ENCODE assay signal across 10 cellular contexts in the genomic region with DNA sequence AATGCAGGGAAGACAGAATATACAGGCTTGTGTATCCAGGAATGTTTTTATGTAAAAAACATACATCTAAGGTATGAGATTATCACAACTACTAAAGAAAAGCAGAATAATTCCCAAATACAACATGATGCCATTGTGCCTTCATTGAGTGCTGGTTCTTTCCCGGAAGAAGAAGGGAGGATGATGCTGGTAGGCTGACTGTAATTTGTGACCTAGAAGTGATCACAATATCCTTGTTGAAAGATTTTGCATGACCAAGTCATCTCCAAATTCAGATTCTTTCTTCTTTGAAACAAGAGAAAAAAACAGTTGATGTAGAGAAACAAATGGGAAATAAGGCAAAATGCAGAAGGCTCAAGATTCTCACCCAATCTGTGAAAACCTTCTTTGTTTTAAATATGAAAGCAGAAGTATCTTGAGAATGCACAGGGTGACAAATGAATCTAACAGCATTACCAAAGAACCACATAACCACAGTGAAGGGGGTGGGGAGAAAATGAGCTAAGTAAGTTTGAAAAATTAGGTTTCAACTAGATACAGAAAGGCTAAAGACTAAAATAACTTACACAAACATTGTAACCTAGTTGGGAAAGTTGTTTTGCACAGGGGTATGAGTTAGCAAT. TPM values are rescaled to one million over a fixed set of nuclear protein-coding genes. Genes with fewer than 3 reads are reported as not detected.
DNase-seq lines count a peak whose midpoint lies in the region; ATAC-seq, FAIRE-seq and TF ChIP-seq lines count a peak whose summit lies in the region.
"Had no signal": no experiment of that assay in that cellular context is flagged by ENCODE, and none has a peak within 500 bp of the region (broad histone marks: within the 10 kb centered on the region; RNA-seq: fewer than 3 reads in every experiment).

No MANE protein-coding gene starts in this region.

- H3K9me3 ChIP-seq in aorta (ENCODE audit: control insufficient read depth, low read length) (no peaks in the 10 kb centered on the region), HepG2 (ENCODE audit: low read length) (no peaks in the 10 kb centered on the region)

- H3K4me1 ChIP-seq in aorta (ENCODE audit: control insufficient read depth in 1 of 2, insufficient read depth in 2 of 2, low read length in 2 of 2): no peaks in the 10 kb centered on the region
- H3K4me1 ChIP-seq in HepG2 (ENCODE audit: insufficient read depth, low read length): no peaks in the 10 kb centered on the region

- H3K27ac ChIP-seq in aorta (ENCODE audit: low read depth in 1 of 2, low read length in 2 of 2): no peak overlapping the region
- no peak overlapping the region for H3K27ac ChIP-seq in HepG2 (ENCODE audit: extremely low read length, insufficient read depth, low read length)

- WGBS in aorta, 2 donors: 86 to 93% methylated on average over 1 of the region's 1 CpG
- WGBS in HepG2 (ENCODE audit: low lambda C conversion rate): 100% methylated on average over 1 of the region's 1 CpG

- H3K27me3 ChIP-seq in aorta (ENCODE audit: control insufficient read depth in 1 of 2, insufficient read depth in 2 of 2, low read length in 1 of 2) (no peaks in the 10 kb centered on the region), HepG2 (ENCODE audit: control insufficient read depth in 1 of 2, insufficient read depth in 2 of 2, low read length in 2 of 2) (no peaks in the 10 kb centered on the region)

- CTCF ChIA-PET in WTC11 (lab: Charles Lee): no interaction called here
- CTCF ChIA-PET in HepG2 (lab: Yijun Ruan, JAX; ENCODE audit: low intra/inter-chr PET ratio, low total read pairs): no interaction called here

- no peak for TF ChIP-seq POLR2A in HepG2 (IDR thresholded peaks at IDR 0.05; ENCODE audit: insufficient read depth in 1 of 2, low read depth in 2 of 2, low read length in 2 of 2)

- H3K4me3 Mint-ChIP-seq in WTC11: peak overlapping the region; percentile 30

- peaks cover 22% of the 10 kb centered on the region for H3K4me1 Mint-ChIP-seq in WTC11

- POLR2A ChIA-PET in WTC11 (lab: Charles Lee) (no interaction called here), HepG2 (lab: Yijun Ruan, JAX) (no interaction called here)

- no peak for TF ChIP-seq RAD21 in HepG2 (CRISPR knock-in tag; IDR thresholded peaks at IDR 0.05)

- no TSS peak for BruUV-seq in HepG2 (replicated peaks; lab: Mats Ljungman, UMichigan)

- H3K36me3 ChIP-seq in aorta (ENCODE audit: control insufficient read depth in 1 of 2, insufficient read depth in 2 of 2, low read length in 1 of 2): no peaks in the 10 kb centered on the region
- H3K36me3 ChIP-seq in HepG2 (replicated peaks in 1 of 2; ENCODE audit: control insufficient read depth in 1 of 2, insufficient read depth in 2 of 2, low read length in 2 of 2): peaks cover 3 to 39% of the 10 kb centered on the region in 2 experiments; a peak in 4 of 5 replicates

- H4K20me1 ChIP-seq in HepG2 (ENCODE audit: insufficient read depth, low read length): no peaks in the 10 kb centered on the region

- ATAC-seq in GM19351 (IDR thresholded peaks at IDR 0.05; ENCODE audit: unreplicated experiment) (peak; percentile 84), HG03159 (IDR thresholded peaks at IDR 0.05; ENCODE audit: unreplicated experiment) (peak; percentile 83), WTC11 (peak; percentile 38; the same call in 1 of the 2 replicates), aorta (ENCODE audit: low FRiP score) (no peak), HepG2 (no peak)

- no peak for FAIRE-seq in HepG2 (lab: Jason Lieb, UNC)
- FAIRE-seq: keratinocyte had no signal

- H2AFZ ChIP-seq in HepG2 (ENCODE audit: low read length): no peak overlapping the region

- H3K27me3 Mint-ChIP-seq in WTC11 (ENCODE audit: low read depth): no peaks in the 10 kb centered on the region

- intact Hi-C loops in aorta (cut with DNase I) (no loop called here), HepG2 (cut with micrococcal nuclease; ENCODE audit: unreplicated experiment) (no loop called here)

- H3K27ac Mint-ChIP-seq in WTC11: peak overlapping the region; percentile 91

- no peaks in the 10 kb centered on the region for H3K9me3 Mint-ChIP-seq in WTC11

- no peak overlapping the region for H3K4me3 ChIP-seq in AG10803 (ENCODE audit: low read length)
- H3K4me3 ChIP-seq in aorta (ENCODE audit: low read length in 2 of 2): no peak overlapping the region
- no peak overlapping the region for H3K4me3 ChIP-seq in HepG2 (replicated peaks in 1 of 3; ENCODE audit: insufficient read depth in 1 of 3, low read depth in 2 of 3, low read length in 3 of 3)

- no peak overlapping the region for H3K9ac ChIP-seq in HepG2 (ENCODE audit: insufficient read depth, low read depth, low read length)

- in situ Hi-C loops in HepG2 (cut with HindIII; ENCODE audit: extremely low pct_ligation_motif_present, low pct_unique_long_range_greater_than_20kb): no loop called here

- DNase-seq in AG10803 (ENCODE audit: low read depth) (peak; percentile 70), WTC11 (ENCODE audit: low spot score) (no peak), HuH-7 (ENCODE audit: low spot score) (no peak), LoVo (ENCODE audit: low spot score) (no peak), aorta (no peak), HepG2 (ENCODE audit: low spot score) (no peak)
- DNase-seq: T1000 had no signal

- TF ChIP-seq CTCF in AG10803 (conservative IDR thresholded peaks at IDR 0.05; ENCODE audit: low read length) (no peak), WTC11 (IDR thresholded peaks at IDR 0.05) (no peak), HepG2 (CRISPR knock-in tag; IDR thresholded peaks at IDR 0.05) (no peak)

- no peak overlapping the region for H3K4me2 ChIP-seq in HepG2 (ENCODE audit: low read depth, low read length)

- H3K79me2 ChIP-seq in HepG2 (ENCODE audit: insufficient read depth, low read length): no peaks in the 10 kb centered on the region

- H3K36me3 Mint-ChIP-seq in WTC11: peaks cover 13% of the 10 kb centered on the region

- no peak for TF ChIP-seq EP300 in HepG2 (IDR thresholded peaks at IDR 0.05; ENCODE audit: low read depth in 2 of 2, low read length in 2 of 2)
- TF ChIP-seq EP300 in HepG2 (CRISPR knock-in tag; IDR thresholded peaks at IDR 0.05; ENCODE audit: borderline replicate concordance): no peak

RNA-seq across cellular contexts. Expression of a gene that starts 20.4 kb away (rescaled TPM):
- 34.3 to 38.2 TPM (median 37.8 TPM) in 3 replicates for total RNA-seq in WTC11 (2021)
- total RNA-seq in aorta: 10 to 100 TPM; 16.0 to 27.9 TPM
- polyA plus RNA-seq in aorta: 1 to 10 TPM; 3.4 to 5.0 TPM
- total RNA-seq in HepG2 (2016; rRNA removed; fragmentation: Illumina TruSeq; extraction: Trizol): 37.3 and 58.2 TPM in 2 replicates
- total RNA-seq in HepG2 (2016; cell fraction: cytosol; rRNA removed; fragmentation: Illumina TruSeq; extraction: Trizol; ENCODE audit: low read depth): 6.8 and 7.0 TPM in 2 replicates
- 37.9 and 58.6 TPM in 2 replicates for total RNA-seq in HepG2 (2016; cell fraction: insoluble cytoplasmic fraction; rRNA removed; fragmentation: Illumina TruSeq; extraction: Trizol)
- 7.8 and 9.1 TPM in 2 replicates for total RNA-seq in HepG2 (2016; cell fraction: membrane; rRNA removed; fragmentation: Illumina TruSeq; extraction: Trizol)
- 72.1 and 72.4 TPM in 2 replicates for total RNA-seq in HepG2 (2016; cell fraction: nucleus; rRNA removed; fragmentation: Illumina TruSeq; extraction: Trizol)
- polyA plus RNA-seq in HepG2 (2011; rRNA removed): 5.2 and 7.2 TPM in 2 replicates
- 1.7 and 2.9 TPM in 2 replicates for polyA plus RNA-seq in HepG2 (2011; cell fraction: cytosol; rRNA removed)
- polyA plus RNA-seq in HepG2 (2011; cell fraction: nucleus; rRNA removed): 9.2 and 10.0 TPM in 2 replicates
- 9.8 and 17.1 TPM in 2 replicates for polyA plus RNA-seq in HepG2 (2012)
- 0.76 and 1.1 TPM in 2 replicates for polyA plus RNA-seq in HepG2 (2016; cell fraction: cytosol; fragmentation: Illumina TruSeq; extraction: Trizol; ENCODE audit: low read depth)
- 28.4 and 33.0 TPM in 2 replicates for polyA plus RNA-seq in HepG2 (2016; cell fraction: insoluble cytoplasmic fraction; fragmentation: Illumina TruSeq; extraction: Trizol; ENCODE audit: low read depth)
- 1.8 and 2.1 TPM in 2 replicates for polyA plus RNA-seq in HepG2 (2016; cell fraction: membrane; fragmentation: Illumina TruSeq; extraction: Trizol; ENCODE audit: low read depth)
- polyA plus RNA-seq in HepG2 (2016; cell fraction: nucleus; fragmentation: Illumina TruSeq; extraction: Trizol; ENCODE audit: insufficient read depth, low read depth): 43.6 and 48.1 TPM in 2 replicates
- 4.1 and 11.9 TPM in 2 replicates for polyA minus RNA-seq in HepG2 (2011; rRNA and poly(A)+ RNA removed; ENCODE audit: low replicate concordance)
- 6.9 and 11.3 TPM in 2 replicates for polyA minus RNA-seq in HepG2 (2011; cell fraction: cytosol; rRNA and poly(A)+ RNA removed)
- 43.0 and 56.7 TPM in 2 replicates for polyA minus RNA-seq in HepG2 (2011; cell fraction: nucleus; rRNA and poly(A)+ RNA removed)

RNA-seq across cellular contexts. Expression of a gene that starts 20.5 kb away (rescaled TPM):
- total RNA-seq in WTC11 (2021) (9.5 to 9.9 TPM (median 9.6 TPM) in 3 replicates), aorta (10 to 100 TPM; 12.6 to 14.4 TPM), HepG2 (2016; rRNA removed; fragmentation: Illumina TruSeq; extraction: Trizol) (14.2 and 18.0 TPM in 2 replicates)
- polyA plus RNA-seq in aorta (10 to 100 TPM in 1 of 2 donors, 1 to 10 TPM in 1; 8.8 to 26.1 TPM), HepG2 (2011; rRNA removed) (11.5 and 14.3 TPM in 2 replicates)
- 3.4 and 3.6 TPM in 2 replicates for total RNA-seq in HepG2 (2016; cell fraction: cytosol; rRNA removed; fragmentation: Illumina TruSeq; extraction: Trizol; ENCODE audit: low read depth)
- 15.5 and 18.5 TPM in 2 replicates for total RNA-seq in HepG2 (2016; cell fraction: insoluble cytoplasmic fraction; rRNA removed; fragmentation: Illumina TruSeq; extraction: Trizol)
- 9.1 and 11.7 TPM in 2 replicates for total RNA-seq in HepG2 (2016; cell fraction: membrane; rRNA removed; fragmentation: Illumina TruSeq; extraction: Trizol)
- total RNA-seq in HepG2 (2016; cell fraction: nucleus; rRNA removed; fragmentation: Illumina TruSeq; extraction: Trizol): 16.7 and 17.1 TPM in 2 replicates
- 4.2 and 6.0 TPM in 2 replicates for polyA plus RNA-seq in HepG2 (2011; cell fraction: cytosol; rRNA removed)
- 10.0 and 12.8 TPM in 2 replicates for polyA plus RNA-seq in HepG2 (2011; cell fraction: nucleus; rRNA removed)
- polyA plus RNA-seq in HepG2 (2012): 9.4 and 9.7 TPM in 2 replicates
- 2.3 and 3.1 TPM in 2 replicates for polyA plus RNA-seq in HepG2 (2016; cell fraction: cytosol; fragmentation: Illumina TruSeq; extraction: Trizol; ENCODE audit: low read depth)
- 16.5 and 19.5 TPM in 2 replicates for polyA plus RNA-seq in HepG2 (2016; cell fraction: insoluble cytoplasmic fraction; fragmentation: Illumina TruSeq; extraction: Trizol; ENCODE audit: low read depth)
- polyA plus RNA-seq in HepG2 (2016; cell fraction: membrane; fragmentation: Illumina TruSeq; extraction: Trizol; ENCODE audit: low read depth): 5.7 and 5.8 TPM in 2 replicates
- polyA plus RNA-seq in HepG2 (2016; cell fraction: nucleus; fragmentation: Illumina TruSeq; extraction: Trizol; ENCODE audit: insufficient read depth, low read depth): 23.0 and 26.3 TPM in 2 replicates
- 2.4 and 8.1 TPM in 2 replicates for polyA minus RNA-seq in HepG2 (2011; rRNA and poly(A)+ RNA removed; ENCODE audit: low replicate concordance)
- polyA minus RNA-seq in HepG2 (2011; cell fraction: cytosol; rRNA and poly(A)+ RNA removed): 3.6 and 4.7 TPM in 2 replicates
- 13.1 and 15.5 TPM in 2 replicates for polyA minus RNA-seq in HepG2 (2011; cell fraction: nucleus; rRNA and poly(A)+ RNA removed)

RNA-seq across cellular contexts. Expression of a gene that starts 39.0 kb away (rescaled TPM):
- total RNA-seq in WTC11 (2021) (not detected in 3 replicates), aorta (not detected), HepG2 (2016; rRNA removed; fragmentation: Illumina TruSeq; extraction: Trizol) (0.35 TPM in 1 of 2 replicates, not detected in the other)
- polyA plus RNA-seq in aorta (not detected), HepG2 (2011; rRNA removed) (not detected in 2 replicates)
- not detected in 2 replicates for total RNA-seq in HepG2 (2016; cell fraction: cytosol; rRNA removed; fragmentation: Illumina TruSeq; extraction: Trizol; ENCODE audit: low read depth)
- 0.30 and 0.87 TPM in 2 replicates for total RNA-seq in HepG2 (2016; cell fraction: insoluble cytoplasmic fraction; rRNA removed; fragmentation: Illumina TruSeq; extraction: Trizol)
- total RNA-seq in HepG2 (2016; cell fraction: membrane; rRNA removed; fragmentation: Illumina TruSeq; extraction: Trizol): 0.56 TPM in 1 of 2 replicates, not detected in the other
- not detected in 2 replicates for total RNA-seq in HepG2 (2016; cell fraction: nucleus; rRNA removed; fragmentation: Illumina TruSeq; extraction: Trizol)
- polyA plus RNA-seq in HepG2 (2011; cell fraction: cytosol; rRNA removed): not detected in 2 replicates
- polyA plus RNA-seq in HepG2 (2011; cell fraction: nucleus; rRNA removed): not detected in 2 replicates
- not detected in 2 replicates for polyA plus RNA-seq in HepG2 (2012)
- polyA plus RNA-seq in HepG2 (2016; cell fraction: cytosol; fragmentation: Illumina TruSeq; extraction: Trizol; ENCODE audit: low read depth): 0.16 and 0.20 TPM in 2 replicates
- 0.40 and 0.50 TPM in 2 replicates for polyA plus RNA-seq in HepG2 (2016; cell fraction: insoluble cytoplasmic fraction; fragmentation: Illumina TruSeq; extraction: Trizol; ENCODE audit: low read depth)
- polyA plus RNA-seq in HepG2 (2016; cell fraction: membrane; fragmentation: Illumina TruSeq; extraction: Trizol; ENCODE audit: low read depth): 0.30 TPM in 1 of 2 replicates, not detected in the other
- polyA plus RNA-seq in HepG2 (2016; cell fraction: nucleus; fragmentation: Illumina TruSeq; extraction: Trizol; ENCODE audit: insufficient read depth, low read depth): not detected in 2 replicates
- not detected in 2 replicates for polyA minus RNA-seq in HepG2 (2011; rRNA and poly(A)+ RNA removed; ENCODE audit: low replicate concordance)
- polyA minus RNA-seq in HepG2 (2011; cell fraction: cytosol; rRNA and poly(A)+ RNA removed): not detected in 2 replicates
- not detected in 2 replicates for polyA minus RNA-seq in HepG2 (2011; cell fraction: nucleus; rRNA and poly(A)+ RNA removed)
- polyA plus RNA-seq: keratinocyte had no signal

Comparison
In these comparisons a context has a peak if more than half of its experiments do, and no peak if none do; other contexts are left out.
1. ATAC-seq: peak in GM19351 (single experiment), HG03159 (single experiment) and WTC11 (single experiment); none in aorta (single experiment) and HepG2 (single experiment).